ENCODE assay signal across 28 cellular contexts in the genomic region with DNA sequence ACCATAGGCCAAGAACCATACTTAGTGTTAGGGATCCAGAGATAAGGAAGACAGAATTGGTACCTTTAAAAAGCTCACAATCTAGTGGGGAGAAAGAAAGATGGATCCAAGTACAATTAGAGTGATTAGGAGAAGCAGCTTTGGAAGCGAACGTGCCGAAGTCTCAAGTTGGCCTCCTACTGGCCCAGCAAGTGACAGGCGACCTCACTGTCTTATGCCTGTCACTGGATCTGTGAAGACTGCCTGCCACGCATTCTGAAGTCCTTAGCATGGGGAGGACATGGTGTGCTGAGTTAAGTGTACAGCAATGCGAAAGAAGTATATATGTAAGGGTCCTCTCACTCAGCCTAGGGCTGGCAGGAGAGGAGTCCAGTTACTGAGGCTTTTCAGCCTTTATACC.
DNase-seq lines count a peak whose midpoint lies in the region; ATAC-seq, FAIRE-seq and TF ChIP-seq lines count a peak whose summit lies in the region.
"Had no signal": no experiment of that assay in that cellular context is flagged by ENCODE, and none has a peak within 500 bp of the region (broad histone marks: within the 10 kb centered on the region; RNA-seq: fewer than 3 reads in every experiment).

No MANE protein-coding gene starts in this region.

- peak overlapping the region; percentile 71 for H3K4me2 ChIP-seq in A549
- H3K4me2 ChIP-seq in OCI-LY7 (ENCODE audit: low read length), result peak overlapping the region; percentile 73
- no peak overlapping the region for H3K4me2 ChIP-seq in neural progenitor cell

- H3K27ac ChIP-seq in A549, result peak overlapping the region; percentile 97 to 98
- peak overlapping the region; percentile 69 for H3K27ac ChIP-seq in OCI-LY7 (ENCODE audit: low read depth, low read length, poor library complexity, severe bottlenecking)
- no peak overlapping the region for H3K27ac ChIP-seq in endodermal cell (ENCODE audit: low read depth, low read length)
- H3K27ac ChIP-seq in neural progenitor cell, result no peak overlapping the region
- H3K27ac ChIP-seq: 22Rv1, Peyer's patch had no signal

- ATAC-seq in A549, result no peak
- no peak for ATAC-seq in HG02870 (IDR thresholded peaks at IDR 0.05; ENCODE audit: unreplicated experiment)
- ATAC-seq: SK-N-SH treated with all-trans-retinoic acid at 6 μM for 48 hours had no signal

- no peaks in the 10 kb centered on the region for H3K36me3 ChIP-seq in OCI-LY7 (ENCODE audit: insufficient read depth, low read length)
- peaks cover 8% of the 10 kb centered on the region for H3K36me3 ChIP-seq in endodermal cell (ENCODE audit: control insufficient read depth, insufficient read depth, low read length)
- no peaks in the 10 kb centered on the region for H3K36me3 ChIP-seq in neural progenitor cell
- H3K36me3 ChIP-seq: Peyer's patch had no signal

- H3K9me2 ChIP-seq in OCI-LY7 (ENCODE audit: insufficient read depth, low read length), result no peaks in the 10 kb centered on the region

- H3K9me3 ChIP-seq in A549, result peaks cover 3% of the 10 kb centered on the region
- no peaks in the 10 kb centered on the region for H3K9me3 ChIP-seq in OCI-LY7 (ENCODE audit: low read length)
- H3K9me3 ChIP-seq in endodermal cell (ENCODE audit: control insufficient read depth, low read length), result peaks cover 6% of the 10 kb centered on the region
- no peaks in the 10 kb centered on the region for H3K9me3 ChIP-seq in neural progenitor cell (ENCODE audit: low read depth)
- H3K9me3 ChIP-seq: Peyer's patch had no signal

- BruUV-seq in OCI-LY7 (replicated peaks; lab: Mats Ljungman, UMichigan), result no TSS peak

- no peak overlapping the region for H3K4me3 ChIP-seq in A549
- H3K4me3 ChIP-seq in OCI-LY7 (ENCODE audit: low read depth, low read length, poor library complexity, severe bottlenecking), result peak overlapping the region; percentile 54
- peak overlapping the region; percentile 68 for H3K4me3 ChIP-seq in endodermal cell (ENCODE audit: low read length)
- no peak overlapping the region for H3K4me3 ChIP-seq in neural progenitor cell
- H3K4me3 ChIP-seq: Peyer's patch had no signal

- no peak for FAIRE-seq in A549 (lab: Jason Lieb, UNC)
- FAIRE-seq: G401.6, GM12892, GM18507, GM19239, HTR-8/SVneo had no signal

- no peaks in the 10 kb centered on the region for H4K20me1 ChIP-seq in OCI-LY7 (ENCODE audit: insufficient read depth, low read length)
- no peaks in the 10 kb centered on the region for H4K20me1 ChIP-seq in neural progenitor cell (ENCODE audit: low read depth)

- intact Hi-C loops in OCI-LY7 (cut with micrococcal nuclease; ENCODE audit: unreplicated experiment), result loop anchor here (10.0 kb wide), 1 partner anchor 687 kb away; no protein-coding TSS in a partner anchor
- intact Hi-C loops in CD14-positive monocyte (cut with micrococcal nuclease), result no loop called here

- H3K4me3 Mint-ChIP-seq in endodermal cell (no peak overlapping the region), neural progenitor cell (no peak overlapping the region), CD14-positive monocyte (no peak overlapping the region)
- H3K4me3 Mint-ChIP-seq: CD8-positive, alpha-beta memory T cell; HFFc6; IgD-negative memory B cell had no signal

- H3K4me1 ChIP-seq in A549 (peaks cover 75% of the 10 kb centered on the region), OCI-LY7 (ENCODE audit: insufficient read depth, low read length, poor library complexity, severe bottlenecking) (peaks cover 37% of the 10 kb centered on the region), endodermal cell (ENCODE audit: control insufficient read depth, insufficient read depth, low read length) (peaks cover 18% of the 10 kb centered on the region), neural progenitor cell (peaks cover 9% of the 10 kb centered on the region)
- H3K4me1 ChIP-seq: Peyer's patch had no signal

- H2AFZ ChIP-seq in OCI-LY7 (ENCODE audit: low read length), result peak overlapping the region; percentile 97
- H2AFZ ChIP-seq in neural progenitor cell (replicated peaks), result peak overlapping the region; percentile 70

- TF ChIP-seq EP300 in A549 (IDR thresholded peaks at IDR 0.05), result no peak

- no peaks in the 10 kb centered on the region for H3F3A ChIP-seq in neural progenitor cell (ENCODE audit: low read depth)

- H3K9me3 Mint-ChIP-seq in endodermal cell (peaks cover 16% of the 10 kb centered on the region), neural progenitor cell (peaks cover 12% of the 10 kb centered on the region), CD14-positive monocyte (peaks cover 15 to 47% (median 20%) of the 10 kb centered on the region in 7 donors)

- H3K27me3 Mint-ChIP-seq in endodermal cell (ENCODE audit: insufficient read depth), result no peaks in the 10 kb centered on the region
- peaks cover 11% of the 10 kb centered on the region for H3K27me3 Mint-ChIP-seq in neural progenitor cell (ENCODE audit: insufficient read depth, low read depth)
- peaks cover 0 to 3% (median 2%) of the 10 kb centered on the region in 3 donors for H3K27me3 Mint-ChIP-seq in CD14-positive monocyte (ENCODE audit: low read depth in 3 of 3)
- H3K27me3 Mint-ChIP-seq: CD8-positive, alpha-beta memory T cell; IgD-negative memory B cell had no signal

- H3K27ac Mint-ChIP-seq in endodermal cell (peak overlapping the region; percentile 83), neural progenitor cell (no peak overlapping the region), CD14-positive monocyte (no peak overlapping the region)
- H3K27ac Mint-ChIP-seq: HFFc6, IgD-negative memory B cell had no signal

- POLR2A ChIA-PET in A549 (lab: Yijun Ruan, JAX), result no interaction called here
- POLR2A ChIA-PET in OCI-LY7 (lab: Charles Lee), result no interaction called here

- H3K27me3 ChIP-seq in endodermal cell (ENCODE audit: control insufficient read depth, insufficient read depth, low read length, poor library complexity, severe bottlenecking), result no peaks in the 10 kb centered on the region
- no peaks in the 10 kb centered on the region for H3K27me3 ChIP-seq in neural progenitor cell
- H3K27me3 ChIP-seq: Peyer's patch had no signal

- TF ChIP-seq CTCF in A549 (IDR thresholded peaks at IDR 0.05), result no peak
- peak; percentile 25; the same call in 1 of the 2 replicates for TF ChIP-seq CTCF in OCI-LY7 (conservative IDR thresholded peaks at IDR 0.05; ENCODE audit: low read length)
- TF ChIP-seq CTCF in endodermal cell (conservative IDR thresholded peaks at IDR 0.05), result peak; percentile 62
- peak; percentile 29 for TF ChIP-seq CTCF in neural progenitor cell (IDR thresholded peaks at IDR 0.05)
- no peak for TF ChIP-seq CTCF in CD14-positive monocyte (IDR thresholded peaks at IDR 0.05)

- DNase-seq in A549 (ENCODE audit: low read depth in 1 of 2, low spot score in 1 of 2), result no peak
- DNase-seq in OCI-LY7 (ENCODE audit: low spot score), result peak; percentile 41
- DNase-seq in endodermal cell, result peak; percentile 65
- peak; percentile 35 for DNase-seq in neural progenitor cell (ENCODE audit: low spot score)
- no peak for DNase-seq in T-helper 1 cell
- DNase-seq in COR-L47 (lab: John Stamatoyannopoulos, UW), result no peak
- no peak for DNase-seq in CD14-positive monocyte (ENCODE audit: low spot score)
- DNase-seq: AML-193; C1 segment of cervical spinal cord; CD8-positive, alpha-beta memory T cell; HFFc6; MV-4-11; NCI-H1105 treated with DMSO at 0.1 percent for 48 hours; NCI-H2029 treated with DMSO at 0.1 percent for 48 hours; NCI-H2171; NCI-H345; NCI-H774; NK-92 treated with Interleukin-12 subunit alpha and Interleukin-12 subunit beta, amount 100 ng/mL, for 24 hours; Peyer's patch had no signal

- peaks cover 7% of the 10 kb centered on the region; the same call in 1 of the 2 replicates for H3K79me2 ChIP-seq in OCI-LY7 (ENCODE audit: insufficient read depth, low read depth, low read length)
- H3K79me2 ChIP-seq in neural progenitor cell (ENCODE audit: low read depth), result no peaks in the 10 kb centered on the region

- TF ChIP-seq POLR2A in A549 (IDR thresholded peaks at IDR 0.05; ENCODE audit: low read length), result no peak

- CTCF ChIA-PET in A549 (lab: Yijun Ruan, JAX), result interaction anchor here (0.9 to 1.4 kb wide), 6 partner anchors 8 to 233 kb away, joined by 3 to 6 read pairs (median 3); no protein-coding TSS in a partner anchor
- CTCF ChIA-PET in OCI-LY7 (lab: Charles Lee; ENCODE audit: unreplicated experiment), result no interaction called here

- H3K9ac ChIP-seq in endodermal cell (ENCODE audit: extremely low read depth, low read length, poor library complexity, severe bottlenecking) (peak overlapping the region; percentile 77), neural progenitor cell (no peak overlapping the region)

- no peak for TF ChIP-seq RAD21 in A549 (conservative IDR thresholded peaks at IDR 0.05 in 1 of 2, IDR thresholded peaks at IDR 0.05 in 1 of 2)

- H3K4me1 Mint-ChIP-seq in endodermal cell (peaks cover 55% of the 10 kb centered on the region), neural progenitor cell (peaks cover 48% of the 10 kb centered on the region), CD14-positive monocyte (no peaks in the 10 kb centered on the region)
- H3K4me1 Mint-ChIP-seq: CD8-positive, alpha-beta memory T cell had no signal

- H3K36me3 Mint-ChIP-seq in endodermal cell (ENCODE audit: low read depth), result peaks cover 25% of the 10 kb centered on the region
- peaks cover 7% of the 10 kb centered on the region for H3K36me3 Mint-ChIP-seq in neural progenitor cell
- no peaks in the 10 kb centered on the region for H3K36me3 Mint-ChIP-seq in CD14-positive monocyte
- H3K36me3 Mint-ChIP-seq: CD8-positive, alpha-beta memory T cell; IgD-negative memory B cell had no signal

- WGBS in A549 (ENCODE audit: missing lambda C conversion rate), result 54% methylated on average over 6 of the region's 6 CpGs
- 67 to 76% methylated on average over 6 of the region's 6 CpGs for WGBS in endodermal cell (ENCODE audit: insufficient coverage in 1 of 2, insufficient read length in 1 of 2), 2 experiments

TF ChIP-seq in A549, 52 proteins besides CTCF, POLR2A, EP300 and RAD21:
- TF ChIP-seq RNF2 (IDR thresholded peaks at IDR 0.05; ENCODE audit: borderline replicate concordance, low read depth) (no peak), HOXB13 (CRISPR knock-in tag; IDR thresholded peaks at IDR 0.05; ENCODE audit: low read depth) (0 out of 2 replicates have a peak, but pooled peaks have one; percentile 29)

Comparison
In these comparisons a context has a peak if more than half of its experiments do, and no peak if none do; other contexts are left out.
1. DNase-seq: peak in OCI-LY7 (single experiment), endodermal cell (single experiment) and neural progenitor cell (single experiment); none in A549 (0 of 2), T-helper 1 cell (0 of 5), COR-L47 (single experiment) and CD14-positive monocyte (single experiment).
2. H3K27ac ChIP-seq: peak in A549 (2 of 2) and OCI-LY7 (single experiment); none in endodermal cell (single experiment) and neural progenitor cell (single experiment).
3. H3K4me3 ChIP-seq: peak in OCI-LY7 (single experiment) and endodermal cell (single experiment); none in A549 (single experiment) and neural progenitor cell (single experiment).
4. CTCF ChIP-seq: peak in OCI-LY7 (single experiment), endodermal cell (single experiment) and neural progenitor cell (single experiment); none in A549 (single experiment) and CD14-positive monocyte (single experiment).